Comparison of ENCODE assay signal across 32 cellular contexts in genomic region chr1:225979421-225979820, GRCh38. TPM values are rescaled to one million over a fixed set of nuclear protein-coding genes. Genes with fewer than 3 reads are reported as not detected.
"Had no signal": no experiment of that assay in that cellular context is flagged by ENCODE, and none has a peak within 500 bp of the region (broad histone marks: within the 10 kb centered on the region; RNA-seq: fewer than 3 reads in every experiment).

No MANE protein-coding gene starts in this region.

- H3K27ac ChIP-seq: brain microvascular endothelial cell, Peyer's patch, SJSA1, WERI-Rb-1 had no signal

- H3K4me1 ChIP-seq: Peyer's patch, SJSA1 had no signal

- H3K4me3 ChIP-seq: MG63, Peyer's patch, SJSA1 had no signal

- H3K27ac Mint-ChIP-seq: activated CD4-positive, alpha-beta T cell treated with anti-CD3 and anti-CD28 coated beads, Interleukin-2, amount 10 ng/mL, durations not matched to agents 24 days and 14 days; activated CD8-positive, alpha-beta T cell treated with anti-CD3 and anti-CD28 coated beads for 36 hours; activated naive CD4-positive, alpha-beta T cell treated with anti-CD3 and anti-CD28 coated beads, Interleukin-2, amount 10 ng/mL, durations not matched to agents 7 days and 5 days; activated naive CD8-positive, alpha-beta T cell; activated naive CD8-positive, alpha-beta T cell treated with anti-CD3 and anti-CD28 coated beads, Interleukin-2, amount 50 U/mL, for 24 hours; activated T-helper 1 cell treated with anti-CD3 and anti-CD28 coated beads, Interleukin-12 subunit alpha, Interleukin-12 subunit beta, Interleukin-2, Interleukin-4 antibody, amounts not matched to agents 30 ng/mL and 10 ng/mL and 1 ng/mL, durations not matched to agents 14 hours and 24 hours and 36 hours had no signal

- H3K9me3 ChIP-seq: Peyer's patch had no signal

- DNase-seq: activated CD4-positive, alpha-beta T cell treated with anti-CD3 and anti-CD28 coated beads, Interleukin-2, amount 10 ng/mL, durations not matched to agents 24 days and 14 days; activated CD4-positive, alpha-beta T cell treated with anti-CD3 and anti-CD28 coated beads, Interleukin-2, amount 50 U/mL, for 4 hours; activated CD8-positive, alpha-beta T cell treated with anti-CD3 and anti-CD28 coated beads for 36 hours; activated naive CD4-positive, alpha-beta T cell treated with anti-CD3 and anti-CD28 coated beads, Interleukin-2, amount 10 ng/mL, durations not matched to agents 7 days and 5 days; activated naive CD8-positive, alpha-beta T cell treated with anti-CD3 and anti-CD28 coated beads, Interleukin-2, amount 50 U/mL, for 24 hours; activated T-cell treated with anti-CD3 and anti-CD28 coated beads, Interleukin-2, amount 50 U/mL, for 1 hour; anterior cingulate cortex; brain microvascular endothelial cell; central memory CD4-positive, alpha-beta T cell; Kasumi-1; KG1; MG63; NCI-H1048; NCI-H1694 treated with DMSO at 0.1 percent for 48 hours; NCI-H2029; NCI-H2171 treated with DMSO at 0.1 percent for 48 hours; NCI-H2227 treated with DMSO at 0.1 percent for 48 hours; NCI-H446; NCI-H526 treated with DMSO at 0.1 percent for 48 hours; NCI-H82; PC-3; Peyer's patch; RPMI8226; SHP77 treated with DMSO at 0.1 percent for 48 hours; SK-N-SH; T-helper 2 cell; T-helper 9 cell; WERI-Rb-1 had no signal

- H3K9me3 Mint-ChIP-seq: activated CD8-positive, alpha-beta T cell treated with anti-CD3 and anti-CD28 coated beads for 36 hours had no signal

- H3K27me3 Mint-ChIP-seq: activated CD4-positive, alpha-beta T cell treated with anti-CD3 and anti-CD28 coated beads, Interleukin-2, amount 10 ng/mL, durations not matched to agents 24 days and 14 days; activated CD8-positive, alpha-beta T cell treated with anti-CD3 and anti-CD28 coated beads for 36 hours; activated naive CD4-positive, alpha-beta T cell treated with anti-CD3 and anti-CD28 coated beads, Interleukin-2, amount 10 ng/mL, durations not matched to agents 7 days and 5 days; activated naive CD8-positive, alpha-beta T cell; activated naive CD8-positive, alpha-beta T cell treated with anti-CD3 and anti-CD28 coated beads, Interleukin-2, amount 50 U/mL, for 24 hours had no signal

- H3K27me3 ChIP-seq: brain microvascular endothelial cell, MG63, Peyer's patch, SJSA1 had no signal

- ATAC-seq: activated CD8-positive, alpha-beta T cell treated with anti-CD3 and anti-CD28 coated beads for 36 hours; activated naive CD8-positive, alpha-beta T cell treated with anti-CD3 and anti-CD28 coated beads, Interleukin-2, amount 50 U/mL, for 24 hours; PC-3 had no signal

- H3K4me3 Mint-ChIP-seq: activated CD4-positive, alpha-beta T cell treated with anti-CD3 and anti-CD28 coated beads, Interleukin-2, amount 10 ng/mL, durations not matched to agents 24 days and 14 days; activated CD8-positive, alpha-beta T cell treated with anti-CD3 and anti-CD28 coated beads for 36 hours; activated naive CD4-positive, alpha-beta T cell treated with anti-CD3 and anti-CD28 coated beads, Interleukin-2, amount 10 ng/mL, durations not matched to agents 7 days and 5 days; activated naive CD8-positive, alpha-beta T cell; activated naive CD8-positive, alpha-beta T cell treated with anti-CD3 and anti-CD28 coated beads, Interleukin-2, amount 50 U/mL, for 24 hours; activated T-helper 1 cell treated with anti-CD3 and anti-CD28 coated beads, Interleukin-12 subunit alpha, Interleukin-12 subunit beta, Interleukin-2, Interleukin-4 antibody, amounts not matched to agents 30 ng/mL and 10 ng/mL and 1 ng/mL, durations not matched to agents 14 hours and 24 hours and 36 hours had no signal

RNA-seq across cellular contexts. Expression of gene LEFTY2, which starts 38.4 kb away (rescaled TPM):
- total RNA-seq: activated CD4-positive, alpha-beta T cell treated with anti-CD3 and anti-CD28 coated beads, Interleukin-2, amount 10 ng/mL, durations not matched to agents 24 days and 14 days; activated CD8-positive, alpha-beta memory T cell treated with anti-CD3 and anti-CD28 coated beads for 36 hours; activated CD8-positive, alpha-beta T cell treated with anti-CD3 and anti-CD28 coated beads for 36 hours; activated T-helper 1 cell treated with anti-CD3 and anti-CD28 coated beads, Interleukin-12 subunit alpha, Interleukin-12 subunit beta, Interleukin-2, Interleukin-4 antibody, amounts not matched to agents 30 ng/mL and 10 ng/mL and 1 ng/mL, durations not matched to agents 14 hours and 24 hours and 36 hours; PC-3; Peyer's patch; SJSA1 had no signal
- polyA plus RNA-seq: SK-N-SH had no signal
